Comparison of ENCODE assay signal across 8 cellular contexts in genomic region chr3:153291052-153291689, GRCh38.
DNase-seq lines count a peak whose midpoint lies in the region; ATAC-seq and TF ChIP-seq lines count a peak whose summit lies in the region.

No MANE protein-coding gene starts in this region.

- H3K27me3 Mint-ChIP-seq in activated CD8-positive, alpha-beta T cell treated with anti-CD3 and anti-CD28 coated beads for 36 hours, result no peaks in the 10 kb centered on the region

- ATAC-seq in activated CD8-positive, alpha-beta T cell treated with anti-CD3 and anti-CD28 coated beads for 36 hours, result peak; percentile 52
- ATAC-seq in GM21423 (IDR thresholded peaks at IDR 0.05; ENCODE audit: unreplicated experiment), result no peak

- POLR2A ChIA-PET in activated CD8-positive, alpha-beta T cell treated with anti-CD3 and anti-CD28 coated beads for 36 hours (lab: Charles Lee), result no interaction called here

- no peaks in the 10 kb centered on the region for H3K36me3 Mint-ChIP-seq in activated CD8-positive, alpha-beta T cell treated with anti-CD3 and anti-CD28 coated beads for 36 hours (ENCODE audit: low read depth)

- no peak overlapping the region for H3K27ac Mint-ChIP-seq in activated CD8-positive, alpha-beta T cell treated with anti-CD3 and anti-CD28 coated beads for 36 hours

- CTCF ChIA-PET in activated CD8-positive, alpha-beta T cell treated with anti-CD3 and anti-CD28 coated beads for 36 hours (lab: Charles Lee), result interaction anchor here (0.8 to 1.7 kb wide), 7 partner anchors 44 to 479 kb away, joined by 3 to 8 read pairs (median 4); no protein-coding TSS in a partner anchor

- no peaks in the 10 kb centered on the region for H3K9me3 Mint-ChIP-seq in activated CD8-positive, alpha-beta T cell treated with anti-CD3 and anti-CD28 coated beads for 36 hours

- in situ Hi-C loops in GM13977 (cut with MboI; ENCODE audit: low pct_unique_long_range_greater_than_20kb, low sequenced_read_pairs, unreplicated experiment), result no loop called here

- intact Hi-C loops in activated CD8-positive, alpha-beta T cell treated with anti-CD3 and anti-CD28 coated beads for 36 hours (cut with micrococcal nuclease), result no loop called here

- TF ChIP-seq CTCF in GM13977 (IDR thresholded peaks at IDR 0.05; ENCODE audit: extremely low read depth, insufficient read depth, missing control alignments), result peak; percentile 46
- peak; percentile 43 for TF ChIP-seq CTCF in activated CD8-positive, alpha-beta T cell treated with anti-CD3 and anti-CD28 coated beads for 36 hours (IDR thresholded peaks at IDR 0.05)

- H3K4me3 Mint-ChIP-seq in activated CD8-positive, alpha-beta T cell treated with anti-CD3 and anti-CD28 coated beads for 36 hours, result no peak overlapping the region

- H3K4me1 Mint-ChIP-seq in activated CD8-positive, alpha-beta T cell treated with anti-CD3 and anti-CD28 coated beads for 36 hours (ENCODE audit: low read depth), result peaks cover 37% of the 10 kb centered on the region

- no peak for DNase-seq in GM13977 (ENCODE audit: low spot score)
- DNase-seq in HuH-7.5 (ENCODE audit: low spot score), result peak; percentile 23
- DNase-seq in activated CD8-positive, alpha-beta T cell treated with anti-CD3 and anti-CD28 coated beads for 36 hours, result peak; percentile 25
- DNase-seq in left kidney (ENCODE audit: low read depth, low spot score), result peak; percentile 23
- DNase-seq in NCI-H2196 (lab: John Stamatoyannopoulos, UW; ENCODE audit: unreplicated experiment), result no peak
- no peak for DNase-seq in NCI-H1930 (lab: John Stamatoyannopoulos, UW)
- no peak for DNase-seq in HuH-7 (ENCODE audit: low spot score)

Comparison
In these comparisons a context has a peak if more than half of its experiments do, and no peak if none do; other contexts are left out.
1. DNase-seq: peak in HuH-7.5 (single experiment), activated CD8-positive, alpha-beta T cell treated with anti-CD3 and anti-CD28 coated beads for 36 hours (single experiment) and left kidney (single experiment); none in GM13977 (single experiment), NCI-H2196 (single experiment), NCI-H1930 (0 of 2) and HuH-7 (single experiment).